ENCODE assay signal across 8 cellular contexts in the genomic region with DNA sequence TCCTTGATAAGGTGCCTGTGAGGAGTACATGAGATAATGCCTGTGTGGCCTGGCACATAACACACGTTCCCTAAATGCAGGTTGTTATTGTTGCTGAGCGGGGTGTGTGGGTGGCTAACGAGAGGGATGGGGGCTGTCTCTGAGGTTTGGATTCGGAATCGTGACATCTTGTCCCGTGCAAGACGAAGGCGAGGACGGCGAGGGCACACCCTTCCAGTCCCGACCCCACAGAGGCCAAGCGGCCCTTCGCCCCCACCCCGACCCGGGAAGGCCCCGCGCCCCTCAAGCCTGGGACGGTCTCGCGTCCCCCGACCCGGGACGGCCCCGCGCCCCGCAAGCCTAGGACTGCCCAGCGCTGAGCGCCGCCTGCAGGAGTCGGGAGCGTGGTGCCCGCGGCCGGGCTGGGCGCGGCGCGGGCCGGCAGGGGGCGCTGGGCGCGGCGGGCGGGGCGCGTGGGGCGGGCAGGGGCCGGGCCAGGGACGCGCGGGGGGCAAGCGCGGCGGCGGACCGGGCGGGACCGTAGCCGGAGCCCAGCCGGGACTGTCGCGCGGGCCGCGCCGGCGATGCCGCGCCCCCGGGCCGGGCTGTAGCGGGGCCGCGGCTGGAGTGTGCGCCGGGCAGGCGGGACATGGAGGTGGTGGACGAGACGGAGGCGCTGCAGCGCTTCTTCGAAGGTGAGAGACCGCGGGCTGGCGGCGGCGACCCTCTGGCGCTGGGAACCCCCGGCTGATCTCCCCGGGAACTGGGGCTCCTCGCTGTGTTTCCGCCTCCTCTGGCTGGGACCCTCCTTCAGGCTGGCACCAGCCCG. TPM values are rescaled to one million over a fixed set of nuclear protein-coding genes. Genes with fewer than 3 reads are reported as not detected.
DNase-seq lines count a peak whose midpoint lies in the region; TF ChIP-seq lines count a peak whose summit lies in the region.

A gene (plus strand): TSS at position 520 of the 808 bp plus-strand sequence. CDS start 109 bp downstream, at position 629.

- peak; percentile 68 for TF ChIP-seq CTCF in endodermal cell (conservative IDR thresholded peaks at IDR 0.05)

- peaks cover 43% of the 10 kb centered on the region for H3K4me1 Mint-ChIP-seq in endodermal cell

- H3K27ac ChIP-seq in endodermal cell (ENCODE audit: low read depth, low read length) = no peak within 1 kb of the TSS

- DNase-seq in DMS 273 (lab: John Stamatoyannopoulos, UW; ENCODE audit: unreplicated experiment) (peak; percentile 74), DMS 273 treated with DMSO at 0.1 percent for 48 hours (lab: John Stamatoyannopoulos, UW) (no peak), NCI-H2196 (lab: John Stamatoyannopoulos, UW; ENCODE audit: unreplicated experiment) (peak; percentile 62), endodermal cell (peak; percentile 89), NCI-H2107 treated with DMSO at 0.1 percent for 48 hours (lab: John Stamatoyannopoulos, UW; ENCODE audit: unreplicated experiment) (no peak)
- DNase-seq in activated CD8-positive, alpha-beta memory T cell treated with anti-CD3 and anti-CD28 coated beads, Interleukin-2, amount 50 U/mL, for 4 hours = peak; percentile 64
- DNase-seq in stimulated activated naive CD4-positive, alpha-beta T cell treated with Interleukin-2 at 50 U/mL for 16 hours (lab: John Stamatoyannopoulos, UW) = peak; percentile 48

- peaks cover 27% of the 10 kb centered on the region for H3K27me3 Mint-ChIP-seq in endodermal cell (ENCODE audit: insufficient read depth)

- H3K9me3 ChIP-seq in endodermal cell (ENCODE audit: control insufficient read depth, low read length) = no peaks in the 10 kb centered on the region
- H3K9me3 ChIP-seq in mucosa of stomach (ENCODE audit: control insufficient read depth, low read length) = no peaks in the 10 kb centered on the region

- H3K36me3 Mint-ChIP-seq in endodermal cell (ENCODE audit: low read depth) = no peaks in the 10 kb centered on the region

- no peak within 1 kb of the TSS for H3K27ac Mint-ChIP-seq in endodermal cell

- 2 to 6% methylated on average over 17 to 93 of the region's 93 CpGs for WGBS in endodermal cell (ENCODE audit: insufficient coverage in 1 of 2, insufficient read length in 1 of 2), 2 experiments

- H3K27me3 ChIP-seq in endodermal cell (ENCODE audit: control insufficient read depth, insufficient read depth, low read length, poor library complexity, severe bottlenecking) (no peaks in the 10 kb centered on the region), mucosa of stomach (ENCODE audit: control insufficient read depth, insufficient read depth, low read length) (no peaks in the 10 kb centered on the region)

- peaks cover 51% of the 10 kb centered on the region for H3K4me1 ChIP-seq in endodermal cell (ENCODE audit: control insufficient read depth, insufficient read depth, low read length)
- peaks cover 52% of the 10 kb centered on the region for H3K4me1 ChIP-seq in mucosa of stomach (ENCODE audit: control insufficient read depth, insufficient read depth, low read length)

- peak within 1 kb of the TSS; percentile 70 for H3K4me3 Mint-ChIP-seq in endodermal cell

- H3K9ac ChIP-seq in endodermal cell (ENCODE audit: extremely low read depth, low read length, poor library complexity, severe bottlenecking) = peak within 1 kb of the TSS; percentile 47
- peak within 1 kb of the TSS; percentile 93 for H3K9ac ChIP-seq in mucosa of stomach (ENCODE audit: low read length)

- H3K9me3 Mint-ChIP-seq in endodermal cell = no peaks in the 10 kb centered on the region

- no peaks in the 10 kb centered on the region for H3K36me3 ChIP-seq in endodermal cell (ENCODE audit: control insufficient read depth, insufficient read depth, low read length)
- H3K36me3 ChIP-seq in mucosa of stomach (ENCODE audit: control insufficient read depth, insufficient read depth, low read length) = no peaks in the 10 kb centered on the region

- H3K4me3 ChIP-seq in endodermal cell (ENCODE audit: low read length) (peak within 1 kb of the TSS; percentile 84), mucosa of stomach (ENCODE audit: low read length) (peak within 1 kb of the TSS; percentile 82)

RNA-seq across cellular contexts. Expression of the gene that starts here (rescaled TPM):
- total RNA-seq in endodermal cell = 10 to 100 TPM; 30.3 to 61.7 TPM
- 16.6 TPM for polyA plus RNA-seq in endodermal cell (2013, experiment 1 of 2)
- 14.9 TPM for polyA plus RNA-seq in endodermal cell (2013, experiment 2 of 2)

Comparison
In these comparisons a context has a peak if more than half of its experiments do, and no peak if none do; other contexts are left out.
1. DNase-seq: peak in DMS 273 (single experiment), NCI-H2196 (single experiment), activated CD8-positive, alpha-beta memory T cell treated with anti-CD3 and anti-CD28 coated beads, Interleukin-2, amount 50 U/mL, for 4 hours (single experiment), endodermal cell (single experiment) and stimulated activated naive CD4-positive, alpha-beta T cell treated with Interleukin-2 at 50 U/mL for 16 hours (single experiment); none in DMS 273 treated with DMSO at 0.1 percent for 48 hours (single experiment) and NCI-H2107 treated with DMSO at 0.1 percent for 48 hours (single experiment).